Comparison of ENCODE assay signal across 14 cellular contexts in the genomic region with DNA sequence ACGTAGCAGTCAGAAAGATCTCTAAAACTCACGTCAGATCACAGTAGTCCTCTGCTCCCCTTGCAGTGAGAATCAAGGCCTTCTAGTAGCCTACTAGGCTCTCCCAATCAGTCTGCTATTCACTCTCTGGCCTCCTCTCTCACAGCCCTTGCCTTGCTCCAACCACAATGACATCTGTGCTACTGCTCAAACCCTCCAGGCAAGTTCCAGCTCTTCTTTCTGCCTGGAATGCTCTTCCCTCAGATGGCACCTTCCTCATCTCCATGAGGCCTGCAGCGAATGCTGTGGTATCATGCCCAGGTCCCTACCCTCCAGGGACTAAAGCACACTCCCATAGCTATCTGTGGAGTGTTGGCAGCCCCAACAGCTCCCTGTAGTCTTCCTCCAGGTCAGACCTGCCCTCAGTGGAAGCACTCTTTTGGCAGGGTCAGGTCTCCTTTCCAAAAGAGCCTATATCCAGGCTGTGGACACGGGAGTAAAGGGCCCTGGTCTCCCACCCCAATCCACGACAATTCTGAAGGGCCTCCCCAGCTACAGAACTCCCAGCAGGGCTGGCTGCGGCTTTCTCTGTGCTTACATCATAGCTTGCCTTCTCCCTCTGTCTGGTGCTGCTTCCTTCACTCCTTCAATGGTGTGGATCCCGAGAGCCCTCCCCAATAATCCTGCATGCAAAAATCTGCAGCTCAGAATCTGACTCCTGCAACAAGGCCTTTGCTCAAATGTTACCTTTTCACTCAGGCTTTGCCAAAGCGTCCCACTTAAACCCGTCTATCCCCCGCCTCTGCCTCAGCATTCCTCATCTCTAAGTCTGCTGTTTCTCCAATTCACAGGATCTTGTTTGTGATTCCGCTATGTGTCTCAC. TPM values are rescaled to one million over a fixed set of nuclear protein-coding genes. Genes with fewer than 3 reads are reported as not detected.
DNase-seq lines count a peak whose midpoint lies in the region; ATAC-seq and TF ChIP-seq lines count a peak whose summit lies in the region.
"Had no signal": no experiment of that assay in that cellular context is flagged by ENCODE, and none has a peak within 500 bp of the region (broad histone marks: within the 10 kb centered on the region; RNA-seq: fewer than 3 reads in every experiment).

No MANE protein-coding gene starts in this region.

- no peak overlapping the region for H3K18ac ChIP-seq in IMR-90 (ENCODE audit: low read depth, low read length)

- H2BK120ac ChIP-seq in IMR-90 (ENCODE audit: low read depth, low read length): no peak overlapping the region

- peak overlapping the region; percentile 9 for H3K9ac ChIP-seq in DND-41 (ENCODE audit: low read depth, low read length)
- no peak overlapping the region for H3K9ac ChIP-seq in IMR-90 (ENCODE audit: low read depth, low read length)
- H3K9ac ChIP-seq: BLaER1 had no signal

- no peak overlapping the region for H3K56ac ChIP-seq in IMR-90 (ENCODE audit: extremely low read depth, insufficient read depth, low read length)

- H3K27ac Mint-ChIP-seq in activated naive CD8-positive, alpha-beta T cell treated with anti-CD3 and anti-CD28 coated beads, Interleukin-2, amount 10 ng/mL, durations not matched to agents 7 days and 5 days: peak overlapping the region; percentile 35
- H3K27ac Mint-ChIP-seq in naive B cell: peak overlapping the region in 4 of 6 donors; percentile 8 to 92 (median 40)

- no peak for TF ChIP-seq CTCF in DND-41 (IDR thresholded peaks at IDR 0.05; ENCODE audit: borderline replicate concordance, extremely low read depth, low read length, poor library complexity, severe bottlenecking)
- no peak for TF ChIP-seq CTCF in IMR-90 (conservative IDR thresholded peaks at IDR 0.05; ENCODE audit: low read depth, low read length)

- no peaks in the 10 kb centered on the region for H3K9me3 Mint-ChIP-seq in activated naive CD8-positive, alpha-beta T cell treated with anti-CD3 and anti-CD28 coated beads, Interleukin-2, amount 10 ng/mL, durations not matched to agents 7 days and 5 days
- H3K9me3 Mint-ChIP-seq in naive B cell: peaks cover 0 to 4% (median 0%) of the 10 kb centered on the region in 7 donors

- in situ Hi-C loops in IMR-90 (cut with MboI; ENCODE audit: low sequenced_read_pairs): no loop called here

- peaks cover 92% of the 10 kb centered on the region for H3K79me2 ChIP-seq in DND-41 (ENCODE audit: insufficient read depth, low read length)

- CTCF ChIA-PET in IMR-90 (lab: Yijun Ruan, JAX): no interaction called here

- H2BK15ac ChIP-seq in IMR-90 (ENCODE audit: low read depth, low read length): no peak overlapping the region

- no peak overlapping the region for H2BK20ac ChIP-seq in IMR-90 (ENCODE audit: low read depth, low read length)

- peak overlapping the region; percentile 73 for H2AK9ac ChIP-seq in IMR-90 (replicated peaks; ENCODE audit: low read depth, low read length, poor library complexity)

- H3K14ac ChIP-seq in IMR-90 (replicated peaks; ENCODE audit: low read depth, low read length): no peak overlapping the region

- H3K4me2 ChIP-seq in DND-41 (ENCODE audit: insufficient read depth, low read length) (peak overlapping the region; percentile 31), IMR-90 (ENCODE audit: low read depth, low read length) (no peak overlapping the region)
- H3K4me2 ChIP-seq: BLaER1 had no signal

- H3K23ac ChIP-seq in IMR-90 (ENCODE audit: low read depth, low read length): peak overlapping the region; percentile 17; the same call in 1 of the 2 replicates

- intact Hi-C loops in IMR-90 (cut with micrococcal nuclease): loop anchor here (10.0 kb wide), 1 partner anchor 128 kb away; a partner anchor contains a TSS

- peaks cover 41% of the 10 kb centered on the region for H3K9me1 ChIP-seq in IMR-90 (ENCODE audit: insufficient read depth, low read length)

- peaks cover 20 to 83% of the 10 kb centered on the region in 2 experiments for H3K79me1 ChIP-seq in IMR-90 (ENCODE audit: low read depth in 1 of 2, low read length in 2 of 2)

- peaks cover 14% of the 10 kb centered on the region for H3K36me3 Mint-ChIP-seq in activated naive CD8-positive, alpha-beta T cell treated with anti-CD3 and anti-CD28 coated beads, Interleukin-2, amount 10 ng/mL, durations not matched to agents 7 days and 5 days
- H3K36me3 Mint-ChIP-seq in naive B cell: no peaks in the 10 kb centered on the region

- TF ChIP-seq POLR2A in IMR-90 (IDR thresholded peaks at IDR 0.05; ENCODE audit: low read depth, low read length): no peak

- H4K8ac ChIP-seq in IMR-90 (ENCODE audit: low read depth in 2 of 2, low read length in 2 of 2): no peak overlapping the region

- H4K5ac ChIP-seq in IMR-90 (ENCODE audit: low read depth, low read length): no peak overlapping the region

- H3K27me3 Mint-ChIP-seq in activated naive CD8-positive, alpha-beta T cell treated with anti-CD3 and anti-CD28 coated beads, Interleukin-2, amount 10 ng/mL, durations not matched to agents 7 days and 5 days: no peaks in the 10 kb centered on the region
- H3K27me3 Mint-ChIP-seq in naive B cell: no peaks in the 10 kb centered on the region

- no TSS peak for BruUV-seq in IMR-90 (replicated peaks; lab: Mats Ljungman, UMichigan)

- peak; percentile 40 for DNase-seq in DND-41
- no peak for DNase-seq in IMR-90
- DNase-seq in activated naive CD8-positive, alpha-beta T cell treated with anti-CD3 and anti-CD28 coated beads, Interleukin-2, amount 10 ng/mL, durations not matched to agents 7 days and 5 days: no peak
- no peak for DNase-seq in naive B cell
- no peak for DNase-seq in GOT3 (lab: John Stamatoyannopoulos, UW)
- DNase-seq in kidney glomerular epithelial cell (lab: John Stamatoyannopoulos, UW): no peak
- DNase-seq in activated T-cell treated with anti-CD3 and anti-CD28 coated beads, Interleukin-2, amount 50 U/mL, for 1 hour: no peak
- DNase-seq: activated T-cell treated with anti-CD3 and anti-CD28 coated beads, Interleukin-2, amount 50 U/mL, for 48 hours; GF-D8; mucosa of descending colon; NCI-H1105 treated with DMSO at 0.1 percent for 48 hours; NCI-H510A treated with DMSO at 0.1 percent for 48 hours had no signal

- H2BK5ac ChIP-seq in IMR-90 (ENCODE audit: low read depth, low read length, poor library complexity, severe bottlenecking): no peak overlapping the region

- H4K20me1 ChIP-seq in DND-41 (ENCODE audit: insufficient read depth, low read length) (peaks cover 23% of the 10 kb centered on the region; the same call in 1 of the 2 replicates), IMR-90 (ENCODE audit: insufficient read depth, low read length) (peaks cover 75% of the 10 kb centered on the region)

- H2AK5ac ChIP-seq in IMR-90 (ENCODE audit: low read depth, low read length): no peak overlapping the region

- H4K91ac ChIP-seq in IMR-90 (ENCODE audit: insufficient read depth, low read depth, low read length): no peak overlapping the region

- H3K27me3 ChIP-seq in DND-41 (ENCODE audit: insufficient read depth, low read length, poor library complexity) (no peaks in the 10 kb centered on the region), IMR-90 (ENCODE audit: control insufficient read depth, insufficient read depth, low read length) (no peaks in the 10 kb centered on the region)
- H3K27me3 ChIP-seq: BLaER1 had no signal

- no peak overlapping the region for H2AFZ ChIP-seq in DND-41 (ENCODE audit: low read depth, low read length)
- H2AFZ ChIP-seq in IMR-90 (replicated peaks; ENCODE audit: low read length, poor library complexity): no peak overlapping the region

- no peak for TF ChIP-seq RAD21 in IMR-90 (IDR thresholded peaks at IDR 0.05; ENCODE audit: low read length)

- H3K4me1 ChIP-seq in DND-41 (ENCODE audit: insufficient read depth, low read length) (peaks cover 98% of the 10 kb centered on the region), IMR-90 (ENCODE audit: control insufficient read depth, insufficient read depth, low read length) (peaks cover 5% of the 10 kb centered on the region; the same call in 1 of the 2 replicates)

- dilution Hi-C loops in IMR-90 (cut with HindIII; ENCODE audit: low sequenced_read_pairs, unreplicated experiment): no loop called here

- H3K27ac ChIP-seq in DND-41 (ENCODE audit: low read length): peak overlapping the region; percentile 72
- H3K27ac ChIP-seq in IMR-90 (ENCODE audit: insufficient read depth, low read length): no peak overlapping the region
- H3K27ac ChIP-seq: BLaER1 had no signal

- WGBS in IMR-90 (ENCODE audit: extremely low coverage in 2 of 2, insufficient read length in 1 of 2), 2 experiments: 82% methylated on average over 8 of the region's 11 CpGs; no CpG with 5 or more reads in 1 of the 2 experiments

- H3K4me3 Mint-ChIP-seq in activated naive CD8-positive, alpha-beta T cell treated with anti-CD3 and anti-CD28 coated beads, Interleukin-2, amount 10 ng/mL, durations not matched to agents 7 days and 5 days: no peak overlapping the region
- peak overlapping the region in 1 of 8 donors; percentile 4 for H3K4me3 Mint-ChIP-seq in naive B cell

- peaks cover 63% of the 10 kb centered on the region for H3K4me1 Mint-ChIP-seq in activated naive CD8-positive, alpha-beta T cell treated with anti-CD3 and anti-CD28 coated beads, Interleukin-2, amount 10 ng/mL, durations not matched to agents 7 days and 5 days
- peaks cover 56 to 70% (median 62%) of the 10 kb centered on the region in 3 donors for H3K4me1 Mint-ChIP-seq in naive B cell

- H3K4me3 ChIP-seq in DND-41 (ENCODE audit: low read depth in 1 of 2, low read length in 2 of 2) (no peak overlapping the region; a peak in 1 of 4 replicates), IMR-90 (ENCODE audit: insufficient read depth, low read depth, low read length) (no peak overlapping the region)
- H3K4me3 ChIP-seq: BLaER1, mucosa of descending colon had no signal

- ATAC-seq in DND-41 (ENCODE audit: insufficient read depth, low read depth) (peak; percentile 32), IMR-90 (ENCODE audit: low read depth) (peak; percentile 12), naive B cell (ENCODE audit: low read depth in 2 of 2) (no peak), HG02852 (IDR thresholded peaks at IDR 0.05; ENCODE audit: unreplicated experiment) (no peak)
- ATAC-seq in activated naive CD8-positive, alpha-beta T cell treated with anti-CD3 and anti-CD28 coated beads, Interleukin-2, amount 10 ng/mL, durations not matched to agents 7 days and 5 days (ENCODE audit: low read depth): no peak
- ATAC-seq: mucosa of descending colon had no signal

- H3K9me3 ChIP-seq in DND-41 (ENCODE audit: insufficient read depth, low read length, severe bottlenecking): no peaks in the 10 kb centered on the region
- no peaks in the 10 kb centered on the region for H3K9me3 ChIP-seq in IMR-90 (ENCODE audit: control insufficient read depth, insufficient read depth, low read length)
- H3K9me3 ChIP-seq: mucosa of descending colon had no signal

- H3K36me3 ChIP-seq in DND-41 (ENCODE audit: insufficient read depth, low read length): peaks cover 43% of the 10 kb centered on the region
- H3K36me3 ChIP-seq in IMR-90 (ENCODE audit: control insufficient read depth, insufficient read depth, low read length): no peaks in the 10 kb centered on the region

- POLR2A ChIA-PET in IMR-90 (lab: Charles Lee; ENCODE audit: unreplicated experiment): no interaction called here
- POLR2A ChIA-PET in activated naive CD8-positive, alpha-beta T cell treated with anti-CD3 and anti-CD28 coated beads, Interleukin-2, amount 10 ng/mL, durations not matched to agents 7 days and 5 days (lab: Charles Lee): interaction anchor here (0.6 to 4.8 kb wide), 2 partner anchors 9 to 282 kb away, joined by 3 to 28 read pairs; a partner anchor contains a TSS

- 0 out of 2 replicates have a peak overlapping the region, but pooled peaks have one; percentile 6 for H3K4ac ChIP-seq in IMR-90 (ENCODE audit: low read depth, low read length)

RNA-seq across cellular contexts. Expression of a gene that starts 8.9 kb away (rescaled TPM):
- 13.9 and 14.5 TPM in 2 replicates for total RNA-seq in IMR-90 (2012; rRNA removed)
- 22.6 and 24.2 TPM in 2 replicates for polyA plus RNA-seq in IMR-90 (2012; rRNA removed)
- polyA plus RNA-seq in IMR-90 (2012; cell fraction: cytosol; rRNA removed): 13.5 and 19.1 TPM in 2 replicates
- polyA plus RNA-seq in IMR-90 (2012; cell fraction: nucleus; rRNA removed; ENCODE audit: low replicate concordance): 20.6 and 27.4 TPM in 2 replicates
- 10 to 100 TPM; 37.8 to 42.7 TPM for total RNA-seq in activated naive CD8-positive, alpha-beta T cell treated with anti-CD3 and anti-CD28 coated beads, Interleukin-2, amount 10 ng/mL, durations not matched to agents 7 days and 5 days
- 10 to 100 TPM in 3 of 6 donors, 1 to 10 TPM in 3; 4.9 to 13.3 (median 10.4) TPM for polyA plus RNA-seq in naive B cell (ENCODE audit: low read depth in 6 of 6)

RNA-seq across cellular contexts. Expression of a gene that starts 9.7 kb away (rescaled TPM):
- 37.5 and 48.9 TPM in 2 replicates for total RNA-seq in IMR-90 (2012; rRNA removed)
- polyA plus RNA-seq in IMR-90 (2012; rRNA removed): 36.7 and 38.0 TPM in 2 replicates
- polyA plus RNA-seq in IMR-90 (2012; cell fraction: cytosol; rRNA removed): 11.3 and 15.3 TPM in 2 replicates
- polyA plus RNA-seq in IMR-90 (2012; cell fraction: nucleus; rRNA removed; ENCODE audit: low replicate concordance): 3.0 and 12.5 TPM in 2 replicates
- total RNA-seq in activated naive CD8-positive, alpha-beta T cell treated with anti-CD3 and anti-CD28 coated beads, Interleukin-2, amount 10 ng/mL, durations not matched to agents 7 days and 5 days: 10 to 100 TPM; 22.0 to 23.6 TPM
- polyA plus RNA-seq in naive B cell (ENCODE audit: low read depth in 6 of 6): 10 to 100 TPM; 63.5 to 92.0 (median 77.7) TPM

RNA-seq across cellular contexts. Expression of a gene that starts 24.8 kb away (rescaled TPM):
- 8.2 and 9.2 TPM in 2 replicates for total RNA-seq in IMR-90 (2012; rRNA removed)
- 8.9 and 10.2 TPM in 2 replicates for polyA plus RNA-seq in IMR-90 (2012; rRNA removed)
- polyA plus RNA-seq in IMR-90 (2012; cell fraction: cytosol; rRNA removed): 11.9 and 14.7 TPM in 2 replicates
- 7.8 and 8.0 TPM in 2 replicates for polyA plus RNA-seq in IMR-90 (2012; cell fraction: nucleus; rRNA removed; ENCODE audit: low replicate concordance)
- total RNA-seq in activated naive CD8-positive, alpha-beta T cell treated with anti-CD3 and anti-CD28 coated beads, Interleukin-2, amount 10 ng/mL, durations not matched to agents 7 days and 5 days: 10 to 100 TPM; 42.2 to 47.4 TPM
- polyA plus RNA-seq in naive B cell (ENCODE audit: low read depth in 6 of 6): 100 to 1,000 TPM in 1 of 6 donors, 10 to 100 TPM in 5; 64.8 to 102 (median 73.0) TPM

RNA-seq across cellular contexts. Expression of a gene that starts 56.3 kb away (rescaled TPM):
- total RNA-seq in IMR-90 (2012; rRNA removed): 138 and 152 TPM in 2 replicates
- polyA plus RNA-seq in IMR-90 (2012; rRNA removed) (149 and 153 TPM in 2 replicates), naive B cell (ENCODE audit: low read depth in 6 of 6) (100 to 1,000 TPM in 1 of 6 donors, 10 to 100 TPM in 5; 55.0 to 107 (median 61.8) TPM)
- 92.0 and 129 TPM in 2 replicates for polyA plus RNA-seq in IMR-90 (2012; cell fraction: cytosol; rRNA removed)
- polyA plus RNA-seq in IMR-90 (2012; cell fraction: nucleus; rRNA removed; ENCODE audit: low replicate concordance): 67.8 and 81.3 TPM in 2 replicates
- total RNA-seq in activated naive CD8-positive, alpha-beta T cell treated with anti-CD3 and anti-CD28 coated beads, Interleukin-2, amount 10 ng/mL, durations not matched to agents 7 days and 5 days: 10 to 100 TPM; 58.2 to 68.7 TPM

RNA-seq across cellular contexts. Expression of a gene that starts 57.0 kb away (rescaled TPM):
- total RNA-seq in IMR-90 (2012; rRNA removed): 37.5 and 44.6 TPM in 2 replicates
- 20.0 and 22.7 TPM in 2 replicates for polyA plus RNA-seq in IMR-90 (2012; rRNA removed)
- 7.7 and 9.1 TPM in 2 replicates for polyA plus RNA-seq in IMR-90 (2012; cell fraction: cytosol; rRNA removed)
- 24.8 and 25.7 TPM in 2 replicates for polyA plus RNA-seq in IMR-90 (2012; cell fraction: nucleus; rRNA removed; ENCODE audit: low replicate concordance)
- 10 to 100 TPM; 54.2 to 56.1 TPM for total RNA-seq in activated naive CD8-positive, alpha-beta T cell treated with anti-CD3 and anti-CD28 coated beads, Interleukin-2, amount 10 ng/mL, durations not matched to agents 7 days and 5 days
- under 1 TPM in 2 of 6 donors, not detected in 4; 0.28 to 0.44 TPM for polyA plus RNA-seq in naive B cell (ENCODE audit: low read depth in 6 of 6)

Comparison
In these comparisons a context has a peak if more than half of its experiments do, and no peak if none do; other contexts are left out.
1. ATAC-seq: peak in DND-41 (single experiment) and IMR-90 (single experiment); none in activated naive CD8-positive, alpha-beta T cell treated with anti-CD3 and anti-CD28 coated beads, Interleukin-2, amount 10 ng/mL, durations not matched to agents 7 days and 5 days (single experiment), naive B cell (0 of 2) and HG02852 (single experiment).